In genomic region chr17:1724869-1725641, GRCh38 we compare ENCODE assay signal across 9 cellular contexts. TPM values are rescaled to one million over a fixed set of nuclear protein-coding genes. Genes with fewer than 3 reads are reported as not detected.
A peak's percentile ranks its signal among the peaks of the same experiment; 100 is the strongest.
DNase-seq lines count a peak whose midpoint lies in the region; ATAC-seq, FAIRE-seq and TF ChIP-seq lines count a peak whose summit lies in the region.
"Had no signal": no experiment of that assay in that cellular context is flagged by ENCODE, and none has a peak within 500 bp of the region (broad histone marks: within the 10 kb centered on the region; RNA-seq: fewer than 3 reads in every experiment).

No MANE protein-coding gene starts in this region.

- no peaks in the 10 kb centered on the region for H3K27me3 ChIP-seq in BE2C
- H3K27me3 ChIP-seq in KMS-11 (ENCODE audit: insufficient read depth, low read depth): no peaks in the 10 kb centered on the region
- H3K27me3 ChIP-seq in GM12878 (replicated peaks in 1 of 2; ENCODE audit: control insufficient read depth in 2 of 2, insufficient read depth in 2 of 2, low read length in 1 of 2): no peaks in the 10 kb centered on the region
- H3K27me3 ChIP-seq in kidney epithelial cell (ENCODE audit: control insufficient read depth, insufficient read depth, low read length): no peaks in the 10 kb centered on the region
- no peaks in the 10 kb centered on the region for H3K27me3 ChIP-seq in stomach

- peak overlapping the region; percentile 52; the same call in 1 of the 2 replicates for H3K9ac ChIP-seq in KMS-11
- peak overlapping the region; percentile 80 for H3K9ac ChIP-seq in GM12878 (ENCODE audit: control insufficient read depth, insufficient read depth, low read length)

- H3K36me3 ChIP-seq in BE2C (no peaks in the 10 kb centered on the region; the same call in 1 of the 2 replicates), KMS-11 (ENCODE audit: insufficient read depth) (no peaks in the 10 kb centered on the region), GM12878 (ENCODE audit: control insufficient read depth in 2 of 2, insufficient read depth in 2 of 2, low read length in 1 of 2) (peaks cover 3 to 5% of the 10 kb centered on the region in 2 experiments; a peak in 3 of 4 replicates), kidney epithelial cell (ENCODE audit: control insufficient read depth, insufficient read depth, low read length) (no peaks in the 10 kb centered on the region), stomach (peaks cover 17 to 41% (median 39%) of the 10 kb centered on the region in 4 donors)

- SMC1A ChIA-PET in GM12878 (lab: Charles Lee; ENCODE audit: uncharacterized antibody, unreplicated experiment): interaction anchor here (1.0 to 1.5 kb wide), 2 partner anchors 11 to 140 kb away, joined by 3 to 4 read pairs; no protein-coding TSS in a partner anchor

- no TSS peak for BruUV-seq in GM12878 (replicated peaks; lab: Mats Ljungman, UMichigan)

- peak; percentile 12 for ATAC-seq in GM19397 (IDR thresholded peaks at IDR 0.05; ENCODE audit: unreplicated experiment)
- ATAC-seq in GM12878: peak; percentile 56

- H3K4me2 ChIP-seq in KMS-11 (peak overlapping the region; percentile 73; the same call in 1 of the 2 replicates), GM12878 (ENCODE audit: control insufficient read depth, insufficient read depth) (peak overlapping the region; percentile 70)

- H3K27ac ChIP-seq in KMS-11 (no peak overlapping the region), GM12878 (ENCODE audit: control insufficient read depth, insufficient read depth) (peak overlapping the region; percentile 95), stomach (peak overlapping the region; percentile 65 to 90 (median 84))

- in situ Hi-C loops in GM12878 (cut with MboI): loop anchor here (5.0 kb wide), 1 partner anchor 107 kb away; the partner anchor contains the start of gene RPA1

- TF ChIP-seq RAD21 in GM12878 (IDR thresholded peaks at IDR 0.05; ENCODE audit: insufficient read depth, low read depth, low read length): no peak

- CTCF ChIA-PET in GM12878 (lab: Yijun Ruan, JAX): interaction anchor here (0.5 to 1.4 kb wide), 3 partner anchors 12 to 161 kb away, joined by 3 read pairs; no protein-coding TSS in a partner anchor

- TF ChIP-seq CTCF in BE2C (IDR thresholded peaks at IDR 0.05; ENCODE audit: low read depth, low read length): no peak
- no peak for TF ChIP-seq CTCF in KMS-11 (conservative IDR thresholded peaks at IDR 0.05; ENCODE audit: low read depth, low read length)
- no peak for TF ChIP-seq CTCF in GM12878 (IDR thresholded peaks at IDR 0.05 in 2 of 3, conservative IDR thresholded peaks at IDR 0.05 in 1 of 3; ENCODE audit: control insufficient read depth in 2 of 3, extremely low read depth in 1 of 3, insufficient read depth in 1 of 3, low read depth in 3 of 3, low read length in 3 of 3)
- TF ChIP-seq CTCF in kidney epithelial cell (IDR thresholded peaks at IDR 0.05; ENCODE audit: insufficient read depth, low read length, poor library complexity, severe bottlenecking): no peak
- TF ChIP-seq CTCF in stomach (IDR thresholded peaks at IDR 0.05): no peak

- TF ChIP-seq POLR2A in GM12878 (IDR thresholded peaks at IDR 0.05; ENCODE audit: low read depth, low read length) (no peak), stomach (IDR thresholded peaks at IDR 0.05) (no peak)

- H4K20me1 ChIP-seq in KMS-11 (ENCODE audit: insufficient read depth): no peaks in the 10 kb centered on the region
- no peaks in the 10 kb centered on the region for H4K20me1 ChIP-seq in GM12878 (ENCODE audit: control insufficient read depth, insufficient read depth)

- H3K79me2 ChIP-seq in KMS-11 (ENCODE audit: insufficient read depth, low read depth): no peaks in the 10 kb centered on the region
- H3K79me2 ChIP-seq in GM12878 (ENCODE audit: control insufficient read depth, insufficient read depth, low read length): peaks cover 16% of the 10 kb centered on the region

- RAD21 ChIA-PET in GM12878 (lab: Charles Lee; ENCODE audit: unreplicated experiment): interaction anchor here (1.1 to 5.7 kb wide), 2 partner anchors 59 to 152 kb away, joined by 3 to 80 read pairs; no protein-coding TSS in a partner anchor

- POLR2A ChIA-PET in GM12878 (lab: Charles Lee): interaction anchor here (0.6 to 5.1 kb wide), 5 partner anchors 11 to 1986 kb away, joined by 3 to 16 read pairs (median 4); no protein-coding TSS in a partner anchor

- H3K9me3 ChIP-seq in BE2C: no peaks in the 10 kb centered on the region
- H3K9me3 ChIP-seq in GM12878 (replicated peaks; ENCODE audit: control insufficient read depth, insufficient read depth, low read length): no peaks in the 10 kb centered on the region
- no peaks in the 10 kb centered on the region for H3K9me3 ChIP-seq in stomach

- no peaks in the 10 kb centered on the region for H3K4me1 ChIP-seq in BE2C
- peaks cover 37% of the 10 kb centered on the region for H3K4me1 ChIP-seq in KMS-11 (ENCODE audit: low read depth, poor library complexity, severe bottlenecking)
- H3K4me1 ChIP-seq in GM12878 (ENCODE audit: control insufficient read depth, insufficient read depth, low read length): peaks cover 28% of the 10 kb centered on the region
- peaks cover 35 to 80% (median 70%) of the 10 kb centered on the region in 4 donors for H3K4me1 ChIP-seq in stomach

- intact Hi-C loops in GM12878 (cut with micrococcal nuclease; ENCODE audit: unreplicated experiment) (loop anchor here (5.0 kb wide), 1 partner anchor 317 kb away; the partner anchor contains the start of gene OVCA2), stomach (cut with DNase I; ENCODE audit: low total_unique reads) (loop anchor here (10.0 kb wide), 1 partner anchor 50 kb away; no protein-coding TSS in a partner anchor)

- no peak for FAIRE-seq in GM12878 (lab: Jason Lieb, UNC)

- H3K4me3 ChIP-seq in BE2C (ENCODE audit: low read depth, low read length): peak overlapping the region; percentile 54
- H3K4me3 ChIP-seq in KMS-11 (IDR thresholded peaks at IDR 0.05; ENCODE audit: insufficient read depth, low read depth, low read length): no peak overlapping the region
- H3K4me3 ChIP-seq in GM12878: peak overlapping the region; percentile 86
- peak overlapping the region; percentile 48 for H3K4me3 ChIP-seq in kidney epithelial cell (ENCODE audit: low read depth, low read length)
- peak overlapping the region; percentile 67 to 100 (median 90) for H3K4me3 ChIP-seq in stomach

- WGBS in GM12878 (ENCODE audit: insufficient coverage, insufficient replicate concordance, low lambda C conversion rate, missing lambda C conversion rate): 25% methylated on average over 39 of the region's 51 CpGs
- WGBS in stomach, 5 donors: 8 to 100% (median 16%) methylated on average over 1 to 51 of the region's 51 CpGs

- DNase-seq in BE2C (no peak), GM12878 (ENCODE audit: low read depth, low spot score) (no peak), kidney epithelial cell (ENCODE audit: low read depth) (no peak), stomach (no peak), AG08396 (ENCODE audit: low spot score) (no peak)
- no peak for DNase-seq in activated CD4-positive, alpha-beta T cell treated with anti-CD3 and anti-CD28 coated beads for 4 hours

- peak overlapping the region; percentile 49; the same call in 1 of the 2 replicates for H2AFZ ChIP-seq in KMS-11 (ENCODE audit: low read depth)
- peak overlapping the region; percentile 57 for H2AFZ ChIP-seq in GM12878 (ENCODE audit: control insufficient read depth, low read depth, low read length)

- TF ChIP-seq EP300 in GM12878 (IDR thresholded peaks at IDR 0.05; ENCODE audit: borderline replicate concordance in 1 of 2, control insufficient read depth in 1 of 2, low read depth in 2 of 2, low read length in 2 of 2) (no peak), stomach (IDR thresholded peaks at IDR 0.05) (no peak)

RNA-seq across cellular contexts. Expression of gene WDR81, which starts 0.6 kb away (rescaled TPM):
- 11.3 TPM for polyA plus RNA-seq in BE2C (2012; ENCODE audit: insufficient read depth, insufficient read length, low read depth)
- 29.5 and 36.2 TPM in 2 replicates for total RNA-seq in GM12878 (2013; cell fraction: nucleolus; rRNA removed)
- total RNA-seq in GM12878 (2014; rRNA removed) (15.1 and 16.0 TPM in 2 replicates), GM12878 (2014; rRNA removed; fragmentation: Illumina TruSeq; extraction: Trizol) (3.8 and 5.0 TPM in 2 replicates), GM12878 (2021) (19.0 and 22.4 TPM in 2 replicates), kidney epithelial cell (35.5 and 43.7 TPM in 2 replicates), stomach (10 to 100 TPM; 13.4 to 56.5 (median 14.0) TPM)
- polyA plus RNA-seq in GM12878 (2011; ENCODE audit: low read depth): 3.5 TPM
- polyA plus RNA-seq in GM12878 (2011; rRNA removed) (1.4 and 2.8 TPM in 2 replicates), GM12878 (2014; fragmentation: Illumina TruSeq; extraction: Trizol) (0.54 and 4.0 TPM in 2 replicates), GM12878 (2014; fragmentation: Nextera tagmentation; extraction: Ambion mirVana) (under 1 TPM in 1 of 2 experiments, not detected in 1; 0.13 TPM), GM12878 (2014; rRNA removed) (15.1 and 17.5 TPM in 2 replicates), GM12878 (2016; fragmentation: Nextera tagmentation; extraction: Ambion mirVana) (1 to 10 TPM; 7.3 to 8.5 TPM), stomach (10 to 100 TPM in 2 of 3 donors, 1 to 10 TPM in 1; 9.3 to 10.6 (median 10.2) TPM)
- polyA plus RNA-seq in GM12878 (2011; cell fraction: cytosol; rRNA removed): 5.4 and 7.4 TPM in 2 replicates
- polyA plus RNA-seq in GM12878 (2011; cell fraction: nucleus; rRNA removed): 28.8 and 42.7 TPM in 2 replicates
- polyA plus RNA-seq in GM12878 (2012): 9.2 and 10.0 TPM in 2 replicates
- 5.9 and 14.0 TPM in 2 replicates for polyA minus RNA-seq in GM12878 (2011; rRNA and poly(A)+ RNA removed)
- polyA minus RNA-seq in GM12878 (2011; cell fraction: cytosol; rRNA and poly(A)+ RNA removed): 8.1 and 11.9 TPM in 2 replicates
- polyA minus RNA-seq in GM12878 (2011; cell fraction: nucleus; rRNA and poly(A)+ RNA removed): 9.6 and 18.9 TPM in 2 replicates

RNA-seq across cellular contexts. Expression of gene TLCD2, which starts 14.9 kb away (rescaled TPM):
- 0.15 TPM for polyA plus RNA-seq in BE2C (2012; ENCODE audit: insufficient read depth, insufficient read length, low read depth)
- 0.06 and 0.17 TPM in 2 replicates for total RNA-seq in GM12878 (2013; cell fraction: nucleolus; rRNA removed)
- total RNA-seq in GM12878 (2014; rRNA removed): 0.05 and 0.06 TPM in 2 replicates
- total RNA-seq in GM12878 (2014; rRNA removed; fragmentation: Illumina TruSeq; extraction: Trizol): 0.04 and 0.05 TPM in 2 replicates
- total RNA-seq in GM12878 (2021): 0.08 and 0.15 TPM in 2 replicates
- polyA plus RNA-seq in GM12878 (2011; ENCODE audit: low read depth): 0.04 TPM
- 0.01 and 0.03 TPM in 2 replicates for polyA plus RNA-seq in GM12878 (2011; rRNA removed)
- not detected in 2 replicates for polyA plus RNA-seq in GM12878 (2011; cell fraction: cytosol; rRNA removed)
- polyA plus RNA-seq in GM12878 (2011; cell fraction: nucleus; rRNA removed): 0.03 and 0.04 TPM in 2 replicates
- 0.10 and 0.11 TPM in 2 replicates for polyA plus RNA-seq in GM12878 (2012)
- 0.06 TPM in 1 of 2 replicates, not detected in the other for polyA plus RNA-seq in GM12878 (2014; fragmentation: Illumina TruSeq; extraction: Trizol)
- polyA plus RNA-seq in GM12878 (2014; fragmentation: Nextera tagmentation; extraction: Ambion mirVana): under 1 TPM; 0.02 TPM
- polyA plus RNA-seq in GM12878 (2014; rRNA removed): 0.11 and 0.13 TPM in 2 replicates
- polyA plus RNA-seq in GM12878 (2016; fragmentation: Nextera tagmentation; extraction: Ambion mirVana): not detected
- 0.05 and 0.07 TPM in 2 replicates for polyA minus RNA-seq in GM12878 (2011; rRNA and poly(A)+ RNA removed)
- polyA minus RNA-seq in GM12878 (2011; cell fraction: cytosol; rRNA and poly(A)+ RNA removed): 0.21 TPM in 1 of 2 replicates, not detected in the other
- under 0.01 and 0.10 TPM in 2 replicates for polyA minus RNA-seq in GM12878 (2011; cell fraction: nucleus; rRNA and poly(A)+ RNA removed)
- total RNA-seq in kidney epithelial cell: 1.8 and 1.9 TPM in 2 replicates
- total RNA-seq in stomach: 1 to 10 TPM; 4.5 to 9.6 (median 8.1) TPM
- 1 to 10 TPM; 2.8 to 3.7 (median 3.1) TPM for polyA plus RNA-seq in stomach

RNA-seq across cellular contexts. Expression of gene SERPINF2, which starts 17.6 kb away (rescaled TPM):
- polyA plus RNA-seq in BE2C (2012; ENCODE audit: insufficient read depth, insufficient read length, low read depth): 0.19 TPM
- total RNA-seq in GM12878 (2013; cell fraction: nucleolus; rRNA removed): 0.20 and 0.46 TPM in 2 replicates
- total RNA-seq in GM12878 (2014; rRNA removed) (0.11 TPM in 1 of 2 replicates, not detected in the other), GM12878 (2014; rRNA removed; fragmentation: Illumina TruSeq; extraction: Trizol) (0.04 TPM in 1 of 2 replicates, not detected in the other), GM12878 (2021) (0.21 and 0.40 TPM in 2 replicates), kidney epithelial cell (1.2 and 1.4 TPM in 2 replicates), stomach (1 to 10 TPM in 2 of 5 donors, under 1 TPM in 3; 0.45 to 4.1 (median 0.87) TPM)
- not detected for polyA plus RNA-seq in GM12878 (2011; ENCODE audit: low read depth)
- polyA plus RNA-seq in GM12878 (2011; rRNA removed) (0.14 TPM in 1 of 2 replicates, not detected in the other), GM12878 (2014; fragmentation: Illumina TruSeq; extraction: Trizol) (not detected in 2 replicates), GM12878 (2014; fragmentation: Nextera tagmentation; extraction: Ambion mirVana) (not detected), GM12878 (2014; rRNA removed) (0.03 TPM in 1 of 2 replicates, not detected in the other), GM12878 (2016; fragmentation: Nextera tagmentation; extraction: Ambion mirVana) (not detected), stomach (1 to 10 TPM in 2 of 3 donors, under 1 TPM in 1; 0.92 to 5.2 (median 1.9) TPM)
- 0.20 and 0.25 TPM in 2 replicates for polyA plus RNA-seq in GM12878 (2011; cell fraction: cytosol; rRNA removed)
- polyA plus RNA-seq in GM12878 (2011; cell fraction: nucleus; rRNA removed): 0.22 and 0.47 TPM in 2 replicates
- 0.10 and 0.19 TPM in 2 replicates for polyA plus RNA-seq in GM12878 (2012)
- not detected in 2 replicates for polyA minus RNA-seq in GM12878 (2011; rRNA and poly(A)+ RNA removed)
- 0.42 TPM in 1 of 2 replicates, not detected in the other for polyA minus RNA-seq in GM12878 (2011; cell fraction: cytosol; rRNA and poly(A)+ RNA removed)
- not detected in 2 replicates for polyA minus RNA-seq in GM12878 (2011; cell fraction: nucleus; rRNA and poly(A)+ RNA removed)
- total RNA-seq: lung microvascular endothelial cell had no signal

RNA-seq across cellular contexts. Expression of gene SERPINF1, which starts 36.8 kb away (rescaled TPM):
- 15.1 TPM for polyA plus RNA-seq in BE2C (2012; ENCODE audit: insufficient read depth, insufficient read length, low read depth)
- total RNA-seq in GM12878 (2013; cell fraction: nucleolus; rRNA removed): 1.2 TPM in 1 of 2 replicates, not detected in the other
- total RNA-seq in GM12878 (2014; rRNA removed) (2.3 and 6.3 TPM in 2 replicates), GM12878 (2014; rRNA removed; fragmentation: Illumina TruSeq; extraction: Trizol) (2.4 and 2.9 TPM in 2 replicates), GM12878 (2021) (3.0 and 3.4 TPM in 2 replicates), kidney epithelial cell (12.7 and 16.1 TPM in 2 replicates), stomach (100 to 1,000 TPM in 4 of 5 donors, 10 to 100 TPM in 1; 72.4 to 334 (median 186) TPM)
- 1.8 TPM for polyA plus RNA-seq in GM12878 (2011; ENCODE audit: low read depth)
- polyA plus RNA-seq in GM12878 (2011; rRNA removed) (0.18 and 0.19 TPM in 2 replicates), GM12878 (2014; fragmentation: Illumina TruSeq; extraction: Trizol) (1.8 and 3.3 TPM in 2 replicates), GM12878 (2014; fragmentation: Nextera tagmentation; extraction: Ambion mirVana) (1 to 10 TPM; 1.7 to 1.9 TPM), GM12878 (2014; rRNA removed) (4.4 and 4.9 TPM in 2 replicates), GM12878 (2016; fragmentation: Nextera tagmentation; extraction: Ambion mirVana) (1 to 10 TPM; 4.5 to 5.5 TPM), stomach (100 to 1,000 TPM in 1 of 3 donors, 10 to 100 TPM in 2; 45.5 to 126 (median 68.9) TPM)
- 0.09 and 0.23 TPM in 2 replicates for polyA plus RNA-seq in GM12878 (2011; cell fraction: cytosol; rRNA removed)
- not detected in 2 replicates for polyA plus RNA-seq in GM12878 (2011; cell fraction: nucleus; rRNA removed)
- polyA plus RNA-seq in GM12878 (2012): 2.6 and 2.8 TPM in 2 replicates
- polyA minus RNA-seq in GM12878 (2011; rRNA and poly(A)+ RNA removed): 1.2 TPM in 1 of 2 replicates, not detected in the other
- not detected in 2 replicates for polyA minus RNA-seq in GM12878 (2011; cell fraction: cytosol; rRNA and poly(A)+ RNA removed)
- polyA minus RNA-seq in GM12878 (2011; cell fraction: nucleus; rRNA and poly(A)+ RNA removed): not detected in 2 replicates
- total RNA-seq: lung microvascular endothelial cell had no signal

RNA-seq across cellular contexts. Expression of gene PRPF8, which starts 40.4 kb away (rescaled TPM):
- polyA plus RNA-seq in BE2C (2012; ENCODE audit: insufficient read depth, insufficient read length, low read depth): 679 TPM
- total RNA-seq in GM12878 (2013; cell fraction: nucleolus; rRNA removed): 308 and 355 TPM in 2 replicates
- 119 and 157 TPM in 2 replicates for total RNA-seq in GM12878 (2014; rRNA removed)
- 75.0 and 77.2 TPM in 2 replicates for total RNA-seq in GM12878 (2014; rRNA removed; fragmentation: Illumina TruSeq; extraction: Trizol)
- 313 and 337 TPM in 2 replicates for total RNA-seq in GM12878 (2021)
- polyA plus RNA-seq in GM12878 (2011; ENCODE audit: low read depth): 951 TPM
- polyA plus RNA-seq in GM12878 (2011; rRNA removed): 45.4 and 156 TPM in 2 replicates
- 122 and 145 TPM in 2 replicates for polyA plus RNA-seq in GM12878 (2011; cell fraction: cytosol; rRNA removed)
- polyA plus RNA-seq in GM12878 (2011; cell fraction: nucleus; rRNA removed): 325 and 335 TPM in 2 replicates
- polyA plus RNA-seq in GM12878 (2012): 137 and 153 TPM in 2 replicates
- polyA plus RNA-seq in GM12878 (2014; fragmentation: Illumina TruSeq; extraction: Trizol): 193 and 227 TPM in 2 replicates
- 100 to 1,000 TPM; 133 to 167 TPM for polyA plus RNA-seq in GM12878 (2014; fragmentation: Nextera tagmentation; extraction: Ambion mirVana)
- 123 and 163 TPM in 2 replicates for polyA plus RNA-seq in GM12878 (2014; rRNA removed)
- 100 to 1,000 TPM; 224 to 238 TPM for polyA plus RNA-seq in GM12878 (2016; fragmentation: Nextera tagmentation; extraction: Ambion mirVana)
- 229 and 378 TPM in 2 replicates for polyA minus RNA-seq in GM12878 (2011; rRNA and poly(A)+ RNA removed)
- 198 and 260 TPM in 2 replicates for polyA minus RNA-seq in GM12878 (2011; cell fraction: cytosol; rRNA and poly(A)+ RNA removed)
- 124 and 187 TPM in 2 replicates for polyA minus RNA-seq in GM12878 (2011; cell fraction: nucleus; rRNA and poly(A)+ RNA removed)
- 185 and 220 TPM in 2 replicates for total RNA-seq in kidney epithelial cell
- total RNA-seq in stomach: 100 to 1,000 TPM; 126 to 252 (median 201) TPM
- 10 to 100 TPM; 33.6 to 83.4 (median 38.4) TPM for polyA plus RNA-seq in stomach
